Comparison of ENCODE assay signal across 11 cellular contexts in the genomic region with DNA sequence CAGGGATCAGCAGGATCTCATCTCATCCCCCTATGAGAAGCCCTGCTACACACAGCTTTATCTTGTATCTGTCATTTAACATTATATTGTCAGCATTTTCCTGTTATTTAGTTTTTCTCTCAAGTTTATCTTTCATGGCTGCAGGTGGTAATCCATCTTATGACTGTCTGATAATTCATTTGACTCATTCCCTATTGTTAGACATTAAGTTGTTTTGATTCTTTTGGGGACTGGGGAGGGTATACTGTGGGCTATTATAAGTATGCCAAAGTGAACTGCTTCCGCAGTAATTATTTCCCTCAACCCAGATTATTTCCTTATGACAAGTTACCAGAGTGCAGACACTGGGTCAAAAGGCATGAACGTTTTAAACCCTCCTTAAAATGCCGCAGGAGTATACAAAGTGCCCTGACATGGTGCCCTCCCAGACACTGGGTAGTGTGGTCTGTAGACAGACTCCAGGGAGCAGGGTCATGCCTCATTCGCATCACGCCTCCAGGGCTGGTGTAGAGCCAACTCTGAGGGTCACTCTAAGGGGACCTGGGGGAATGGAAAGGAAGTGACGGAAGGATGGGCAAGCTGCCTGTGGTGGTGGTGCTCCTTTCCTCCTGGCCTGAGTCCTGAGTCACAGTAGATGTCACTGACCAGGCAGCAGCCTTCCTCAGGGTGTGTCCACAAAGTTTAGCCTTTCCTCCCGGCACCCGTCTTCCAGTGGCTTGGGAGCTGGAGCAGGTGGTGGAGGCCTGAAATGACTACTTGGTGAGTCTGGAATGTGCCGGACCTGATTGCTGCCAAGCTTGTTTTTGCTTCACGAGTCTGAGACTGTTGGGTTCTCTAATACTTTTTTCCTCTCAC. TPM values are rescaled to one million over a fixed set of nuclear protein-coding genes. Genes with fewer than 3 reads are reported as not detected.
DNase-seq lines count a peak whose midpoint lies in the region; ATAC-seq and TF ChIP-seq lines count a peak whose summit lies in the region.
"Had no signal": no experiment of that assay in that cellular context is flagged by ENCODE, and none has a peak within 500 bp of the region (broad histone marks: within the 10 kb centered on the region; RNA-seq: fewer than 3 reads in every experiment).

No MANE protein-coding gene starts in this region.

- TF ChIP-seq POLR2A in heart left ventricle (IDR thresholded peaks at IDR 0.05): no peak

- DNase-seq in heart left ventricle (peak in 2 of 5 donors; percentile 46 to 48), left ventricle myocardium inferior (no peak), choroid plexus epithelial cell (ENCODE audit: low read depth) (peak; percentile 38), lung microvascular endothelial cell (ENCODE audit: low read depth in 2 of 2) (peak; percentile 26 to 78), ureter (ENCODE audit: low spot score) (peak; percentile 67), superior temporal gyrus (ENCODE audit: extremely low spot score) (no peak)
- DNase-seq in effector memory CD4-positive, alpha-beta T cell: no peak
- DNase-seq: activated CD8-positive, alpha-beta memory T cell treated with anti-CD3 and anti-CD28 coated beads, Interleukin-2, amount 50 U/mL, for 4 hours; NCI-H146; SW 1271 had no signal

- H3K36me3 ChIP-seq in heart left ventricle (no peaks in the 10 kb centered on the region), left ventricle myocardium inferior (no peaks in the 10 kb centered on the region)
- H3K36me3 ChIP-seq in effector memory CD4-positive, alpha-beta T cell (ENCODE audit: control insufficient read depth, insufficient read depth, low read length): no peaks in the 10 kb centered on the region

- intact Hi-C loops in heart left ventricle (cut with DNase I) (loop anchor here in 1 of 10 donors (10.0 kb wide), 1 partner anchor 185 kb away; a partner anchor contains a TSS), left ventricle myocardium inferior (cut with micrococcal nuclease) (no loop called here)

- ATAC-seq in heart left ventricle (peak in 3 of 4 donors; percentile 59 to 79 (median 66)), GM21515 (IDR thresholded peaks at IDR 0.05; ENCODE audit: unreplicated experiment) (no peak)

- TF ChIP-seq CTCF in heart left ventricle (IDR thresholded peaks at IDR 0.05): no peak
- TF ChIP-seq CTCF in left ventricle myocardium inferior (IDR thresholded peaks at IDR 0.05; ENCODE audit: borderline replicate concordance): no peak
- TF ChIP-seq CTCF in choroid plexus epithelial cell (conservative IDR thresholded peaks at IDR 0.05; ENCODE audit: low read depth, low read length): no peak

- H3K4me1 ChIP-seq in heart left ventricle: peaks cover 0 to 10% (median 1%) of the 10 kb centered on the region in 12 donors
- H3K4me1 ChIP-seq in left ventricle myocardium inferior: peaks cover 10% of the 10 kb centered on the region
- H3K4me1 ChIP-seq in effector memory CD4-positive, alpha-beta T cell (ENCODE audit: control insufficient read depth, insufficient read depth, low read length, poor library complexity, severe bottlenecking): peaks cover 4% of the 10 kb centered on the region

- no peak overlapping the region for H3K4me3 ChIP-seq in heart left ventricle
- no peak overlapping the region for H3K4me3 ChIP-seq in left ventricle myocardium inferior
- no peak overlapping the region for H3K4me3 ChIP-seq in choroid plexus epithelial cell (ENCODE audit: low read depth, low read length)
- no peak overlapping the region for H3K4me3 ChIP-seq in effector memory CD4-positive, alpha-beta T cell (ENCODE audit: insufficient read depth, low read depth, low read length, poor library complexity, severe bottlenecking)

- H3K27ac ChIP-seq in heart left ventricle (no peak overlapping the region), left ventricle myocardium inferior (replicated peaks) (no peak overlapping the region)
- H3K27ac ChIP-seq in effector memory CD4-positive, alpha-beta T cell (ENCODE audit: insufficient read depth, low read length, poor library complexity, severe bottlenecking): no peak overlapping the region

- no peaks in the 10 kb centered on the region for H3K27me3 ChIP-seq in heart left ventricle
- H3K27me3 ChIP-seq in left ventricle myocardium inferior (ENCODE audit: low read depth): peaks cover 6% of the 10 kb centered on the region
- no peaks in the 10 kb centered on the region for H3K27me3 ChIP-seq in effector memory CD4-positive, alpha-beta T cell (replicated peaks; ENCODE audit: control insufficient read depth, insufficient read depth, low read length, poor library complexity, severe bottlenecking)

- 47 to 60% (median 51%) methylated on average over 9 to 10 of the region's 10 CpGs for WGBS in heart left ventricle, 4 donors

- H3K9me3 ChIP-seq in heart left ventricle (no peaks in the 10 kb centered on the region), left ventricle myocardium inferior (replicated peaks) (no peaks in the 10 kb centered on the region)
- H3K9me3 ChIP-seq in effector memory CD4-positive, alpha-beta T cell (ENCODE audit: control insufficient read depth, low read length): no peaks in the 10 kb centered on the region

RNA-seq across cellular contexts. Expression of a gene that starts 11.6 kb away (rescaled TPM):
- total RNA-seq in heart left ventricle: 1 to 10 TPM in 4 of 9 donors, under 1 TPM in 5; 0.28 to 2.6 (median 0.99) TPM
- polyA plus RNA-seq in heart left ventricle: under 1 TPM; 0.65 to 1.00 TPM
- 0.99 TPM for total RNA-seq in left ventricle myocardium inferior
- 0.99 and 1.7 TPM in 2 replicates for total RNA-seq in lung microvascular endothelial cell
- 62.1 TPM for total RNA-seq in ureter

Comparison
In these comparisons a context has a peak if more than half of its experiments do, and no peak if none do; other contexts are left out.
1. DNase-seq: peak in choroid plexus epithelial cell (single experiment), lung microvascular endothelial cell (2 of 2) and ureter (single experiment); none in left ventricle myocardium inferior (single experiment), superior temporal gyrus (single experiment) and effector memory CD4-positive, alpha-beta T cell (0 of 3).
2. RNA of a gene that starts 11.6 kb away (total RNA-seq): 62.1 TPM in ureter (single experiment); 0.99 to 1.7 TPM in lung microvascular endothelial cell, 0.99 TPM in left ventricle myocardium inferior (single experiment) and 0.28 to 2.6 TPM in heart left ventricle; every median in the first group is over 10 times any median in the second.